In the genomic region with DNA sequence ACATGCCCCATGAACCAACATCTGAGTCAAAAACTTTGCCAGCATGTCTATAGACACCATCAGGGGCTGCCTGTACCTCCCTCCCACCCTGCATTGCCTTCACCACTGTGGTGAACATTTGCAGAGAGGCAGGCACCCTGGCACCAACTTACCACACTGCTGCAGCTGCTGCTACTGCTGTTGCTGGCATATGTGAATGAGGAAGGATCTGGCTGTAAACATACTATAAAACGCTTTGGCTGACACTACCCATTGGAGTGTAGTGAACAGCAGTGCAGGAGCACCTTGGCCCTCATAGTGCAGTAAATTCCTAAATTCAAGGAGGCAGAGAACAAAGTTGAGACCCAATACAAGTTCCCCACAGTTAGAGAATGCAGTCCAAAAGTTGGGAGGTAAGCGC, we compare ENCODE assay signal across 1 cellular context.
TF ChIP-seq lines count a peak whose summit lies in the region.

No MANE protein-coding gene starts in this region.

TF ChIP-seq in GM23338, 12 proteins besides CTCF, POLR2A, EP300 and RAD21:
- TF ChIP-seq ZNF462 (CRISPR knock-in tag; IDR thresholded peaks at IDR 0.05), result no peak
TF ChIP-seq in GM23338: peak in this region for 0.
